In genomic region chr6:159134701-159135364, GRCh38 we compare ENCODE assay signal across 9 cellular contexts. TPM values are rescaled to one million over a fixed set of nuclear protein-coding genes. Genes with fewer than 3 reads are reported as not detected.
DNase-seq lines count a peak whose midpoint lies in the region; ATAC-seq and TF ChIP-seq lines count a peak whose summit lies in the region.
"Had no signal": no experiment of that assay in that cellular context is flagged by ENCODE, and none has a peak within 500 bp of the region (broad histone marks: within the 10 kb centered on the region; RNA-seq: fewer than 3 reads in every experiment).

No MANE protein-coding gene starts in this region.

- H3K4me3 ChIP-seq in GM12865 (ENCODE audit: low read depth, low read length) (no peak overlapping the region), cardiac fibroblast (replicated peaks in 1 of 2; ENCODE audit: low read depth in 2 of 2, low read length in 2 of 2) (no peak overlapping the region)

- ATAC-seq in HG02759 (IDR thresholded peaks at IDR 0.05; ENCODE audit: unreplicated experiment), result peak; percentile 78
- peak; percentile 94 for ATAC-seq in WTC11
- no peak for ATAC-seq in HG03097 (IDR thresholded peaks at IDR 0.05; ENCODE audit: low FRiP score, unreplicated experiment)

- no peaks in the 10 kb centered on the region; the same call in 1 of the 2 replicates for H3K27me3 Mint-ChIP-seq in WTC11 (ENCODE audit: low read depth)

- CTCF ChIA-PET in WTC11 (lab: Charles Lee), result interaction anchor here (0.6 to 4.6 kb wide), 66 partner anchors 9 to 1260 kb away, joined by 3 to 92 read pairs (median 4); partner anchors contain the start of genes DYNLT1, FNDC1, RSPH3 and TAGAP

- no peaks in the 10 kb centered on the region for H3K9me3 Mint-ChIP-seq in WTC11

- TF ChIP-seq CTCF in GM12865 (IDR thresholded peaks at IDR 0.05; ENCODE audit: insufficient read depth, low read depth, low read length, missing control alignments) (peak; percentile 98), WTC11 (IDR thresholded peaks at IDR 0.05) (peak; percentile 93), cardiac fibroblast (IDR thresholded peaks at IDR 0.05; ENCODE audit: low read depth, low read length) (peak; percentile 99)

- DNase-seq in GM12865 (ENCODE audit: low read depth) (peak; percentile 76), NCI-H2171 (lab: John Stamatoyannopoulos, UW) (peak; percentile 15), WTC11 (ENCODE audit: low spot score) (peak; percentile 86), cardiac fibroblast (ENCODE audit: low read depth in 2 of 2) (peak; percentile 63 to 71), kidney tubule cell (ENCODE audit: low spot score) (peak; percentile 59)
- peak; percentile 66 to 71 for DNase-seq in stimulated activated CD4-positive, alpha-beta T cell treated with anti-CD3 and anti-CD28 coated beads, Interleukin-4, amount 100 ng/mL, for 48 hours (ENCODE audit: low read depth in 2 of 2)

- no peak overlapping the region for H3K27ac Mint-ChIP-seq in WTC11

- POLR2A ChIA-PET in WTC11 (lab: Charles Lee), result interaction anchor here (0.8 kb wide), 1 partner anchor 126 kb away, joined by 3 read pairs; no protein-coding TSS in a partner anchor

- H3K36me3 Mint-ChIP-seq in WTC11, result no peaks in the 10 kb centered on the region

- H3K4me1 Mint-ChIP-seq in WTC11, result no peaks in the 10 kb centered on the region; the same call in 1 of the 2 replicates

- H3K4me3 Mint-ChIP-seq in WTC11, result no peak overlapping the region

TF ChIP-seq in WTC11, 78 proteins besides CTCF, POLR2A, EP300 and RAD21:
- no peak for TF ChIP-seq ESRRA (CRISPR knock-in tag; IDR thresholded peaks at IDR 0.05; ENCODE audit: borderline replicate concordance)
- TF ChIP-seq ATF2 (CRISPR knock-in tag; IDR thresholded peaks at IDR 0.05; ENCODE audit: borderline replicate concordance, low read depth), result no peak
- TF ChIP-seq IRF2 (CRISPR knock-in tag; IDR thresholded peaks at IDR 0.05; ENCODE audit: borderline replicate concordance, low read depth), result no peak
- TF ChIP-seq NR2C2 (CRISPR knock-in tag; IDR thresholded peaks at IDR 0.05), result no peak
- TF ChIP-seq HMGXB4 (CRISPR knock-in tag; IDR thresholded peaks at IDR 0.05), result no peak
- no peak for TF ChIP-seq ATF1 (CRISPR knock-in tag; IDR thresholded peaks at IDR 0.05)
- no peak for TF ChIP-seq E2F1 (CRISPR knock-in tag; IDR thresholded peaks at IDR 0.05)
- no peak for TF ChIP-seq ZNF396 (CRISPR knock-in tag; IDR thresholded peaks at IDR 0.05; ENCODE audit: borderline replicate concordance)
- no peak for TF ChIP-seq SMAD3 (CRISPR knock-in tag; IDR thresholded peaks at IDR 0.05; ENCODE audit: borderline replicate concordance)
- TF ChIP-seq TCF7 (CRISPR knock-in tag; IDR thresholded peaks at IDR 0.05; ENCODE audit: low read depth), result no peak
- no peak for TF ChIP-seq ZNF138 (CRISPR knock-in tag; conservative IDR thresholded peaks at IDR 0.05)
- TF ChIP-seq ZBTB21 (CRISPR knock-in tag; IDR thresholded peaks at IDR 0.05; ENCODE audit: borderline replicate concordance), result no peak
- no peak for TF ChIP-seq ZNF317 (CRISPR knock-in tag; IDR thresholded peaks at IDR 0.05; ENCODE audit: borderline replicate concordance, low read depth)
- no peak for TF ChIP-seq FOXP1 (CRISPR knock-in tag; IDR thresholded peaks at IDR 0.05; ENCODE audit: borderline replicate concordance)
- TF ChIP-seq NFYB (CRISPR knock-in tag; conservative IDR thresholded peaks at IDR 0.05; ENCODE audit: low read depth), result no peak

RNA-seq across cellular contexts. Expression of gene FNDC1, which starts 34.4 kb away (rescaled TPM):
- 0.23 to 0.44 TPM (median 0.34 TPM) in 3 replicates for total RNA-seq in WTC11 (2021)
- total RNA-seq: mononuclear cell had no signal

Comparison
In these comparisons a context has a peak if more than half of its experiments do, and no peak if none do; other contexts are left out.
1. DNase-seq: peak in every context shown above with its lines; median percentile 86 in WTC11; 76 in GM12865; 68 in stimulated activated CD4-positive, alpha-beta T cell treated with anti-CD3 and anti-CD28 coated beads, Interleukin-4, amount 100 ng/mL, for 48 hours; 67 in cardiac fibroblast; 59 in kidney tubule cell; 15 in NCI-H2171.